Comparison of ENCODE assay signal across 8 cellular contexts in genomic region chr5:55600536-55601208, GRCh38.
A peak's percentile ranks its signal among the peaks of the same experiment; 100 is the strongest.
DNase-seq lines count a peak whose midpoint lies in the region; ATAC-seq and TF ChIP-seq lines count a peak whose summit lies in the region.

No MANE protein-coding gene starts in this region.

- POLR2A ChIA-PET in A673 (lab: Charles Lee; ENCODE audit: low non-redundant PET), result no interaction called here

- no peak for TF ChIP-seq POLR2A in thyroid gland (IDR thresholded peaks at IDR 0.05)

- no peak for TF ChIP-seq CTCF in A673 (conservative IDR thresholded peaks at IDR 0.05; ENCODE audit: low read depth, low read length)
- TF ChIP-seq CTCF in thyroid gland (IDR thresholded peaks at IDR 0.05), result no peak

- no peaks in the 10 kb centered on the region for H3K9me3 Mint-ChIP-seq in activated naive CD4-positive, alpha-beta T cell treated with anti-CD3 and anti-CD28 coated beads, Interleukin-2, amount 50 U/mL, for 72 hours

- H3K27ac ChIP-seq in A673 (ENCODE audit: low read depth, low read length, poor library complexity, severe bottlenecking) (peak overlapping the region; percentile 22), thyroid gland (peak overlapping the region; percentile 71 to 87 (median 72))

- 26 to 30% methylated on average over 6 of the region's 6 CpGs for WGBS in thyroid gland, 2 donors

- H3K4me3 ChIP-seq in A673 (ENCODE audit: low read depth, low read length, poor library complexity, severe bottlenecking) (no peak overlapping the region), HAP-1 (no peak overlapping the region), thyroid gland (replicated peaks in 1 of 3) (no peak overlapping the region)

- peak; percentile 64 to 68 for ATAC-seq in activated naive CD4-positive, alpha-beta T cell treated with anti-CD3 and anti-CD28 coated beads, Interleukin-2, amount 50 U/mL, for 72 hours
- ATAC-seq in left colon (peak; percentile 34), GM21528 (IDR thresholded peaks at IDR 0.05; ENCODE audit: low FRiP score, unreplicated experiment) (no peak)

- H3K4me1 ChIP-seq in A673 (ENCODE audit: insufficient read depth, low read length, poor library complexity, severe bottlenecking), result peaks cover 53% of the 10 kb centered on the region
- H3K4me1 ChIP-seq in HAP-1, result peaks cover 50% of the 10 kb centered on the region
- H3K4me1 ChIP-seq in thyroid gland, result peaks cover 14 to 57% of the 10 kb centered on the region in 2 donors

- no peaks in the 10 kb centered on the region for H3K36me3 Mint-ChIP-seq in activated naive CD4-positive, alpha-beta T cell treated with anti-CD3 and anti-CD28 coated beads, Interleukin-2, amount 50 U/mL, for 72 hours

- no TSS peak for BruUV-seq in A673 (replicated peaks; lab: Mats Ljungman, UMichigan)

- H3K9me3 ChIP-seq in A673 (ENCODE audit: low read depth, low read length, poor library complexity, severe bottlenecking) (no peaks in the 10 kb centered on the region), HAP-1 (no peaks in the 10 kb centered on the region), thyroid gland (no peaks in the 10 kb centered on the region)

- H3K36me3 ChIP-seq in A673 (ENCODE audit: insufficient read depth, low read length, poor library complexity, severe bottlenecking), result no peaks in the 10 kb centered on the region
- no peaks in the 10 kb centered on the region for H3K36me3 ChIP-seq in HAP-1 (replicated peaks)
- no peaks in the 10 kb centered on the region for H3K36me3 ChIP-seq in thyroid gland

- in situ Hi-C loops in HAP-1 (cut with MboI; ENCODE audit: low sequenced_read_pairs), result no loop called here

- H3K27me3 ChIP-seq in A673 (replicated peaks; ENCODE audit: insufficient read depth, low read depth, low read length, poor library complexity), result no peaks in the 10 kb centered on the region
- H3K27me3 ChIP-seq in HAP-1 (ENCODE audit: low read depth), result no peaks in the 10 kb centered on the region
- no peaks in the 10 kb centered on the region for H3K27me3 ChIP-seq in thyroid gland

- DNase-seq in A673 (ENCODE audit: low spot score), result no peak
- peak; percentile 52 to 62 for DNase-seq in HAP-1 (ENCODE audit: low spot score in 2 of 2)
- no peak for DNase-seq in activated naive CD4-positive, alpha-beta T cell treated with anti-CD3 and anti-CD28 coated beads, Interleukin-2, amount 50 U/mL, for 72 hours (ENCODE audit: low spot score in 2 of 2)
- DNase-seq in left colon, result peak in 1 of 2 donors; percentile 34
- DNase-seq in thyroid gland, result no peak
- DNase-seq in activated effector memory CD4-positive, alpha-beta T cell treated with anti-CD3 and anti-CD28 coated beads, Interleukin-2, amount 50 U/mL, for 16 hours, result no peak
- no peak for DNase-seq in NCI-H1930 (lab: John Stamatoyannopoulos, UW)

- H3K27ac Mint-ChIP-seq in activated naive CD4-positive, alpha-beta T cell treated with anti-CD3 and anti-CD28 coated beads, Interleukin-2, amount 50 U/mL, for 72 hours, result peak overlapping the region; percentile 85 to 87

- CTCF ChIA-PET in A673 (lab: Charles Lee), result no interaction called here

- intact Hi-C loops in A673 (cut with micrococcal nuclease; ENCODE audit: unreplicated experiment) (no loop called here), left colon (cut with DNase I, micrococcal nuclease) (no loop called here), thyroid gland (cut with DNase I) (loop anchor here (10.0 kb wide), 1 partner anchor 64 kb away; no protein-coding TSS in a partner anchor)

Comparison
In these comparisons a context has a peak if more than half of its experiments do, and no peak if none do; other contexts are left out.
1. DNase-seq: peak in HAP-1 (2 of 2); none in A673 (single experiment), activated naive CD4-positive, alpha-beta T cell treated with anti-CD3 and anti-CD28 coated beads, Interleukin-2, amount 50 U/mL, for 72 hours (0 of 2), thyroid gland (0 of 2), activated effector memory CD4-positive, alpha-beta T cell treated with anti-CD3 and anti-CD28 coated beads, Interleukin-2, amount 50 U/mL, for 16 hours (single experiment) and NCI-H1930 (0 of 2).